ENCODE assay signal across 9 cellular contexts in the genomic region with DNA sequence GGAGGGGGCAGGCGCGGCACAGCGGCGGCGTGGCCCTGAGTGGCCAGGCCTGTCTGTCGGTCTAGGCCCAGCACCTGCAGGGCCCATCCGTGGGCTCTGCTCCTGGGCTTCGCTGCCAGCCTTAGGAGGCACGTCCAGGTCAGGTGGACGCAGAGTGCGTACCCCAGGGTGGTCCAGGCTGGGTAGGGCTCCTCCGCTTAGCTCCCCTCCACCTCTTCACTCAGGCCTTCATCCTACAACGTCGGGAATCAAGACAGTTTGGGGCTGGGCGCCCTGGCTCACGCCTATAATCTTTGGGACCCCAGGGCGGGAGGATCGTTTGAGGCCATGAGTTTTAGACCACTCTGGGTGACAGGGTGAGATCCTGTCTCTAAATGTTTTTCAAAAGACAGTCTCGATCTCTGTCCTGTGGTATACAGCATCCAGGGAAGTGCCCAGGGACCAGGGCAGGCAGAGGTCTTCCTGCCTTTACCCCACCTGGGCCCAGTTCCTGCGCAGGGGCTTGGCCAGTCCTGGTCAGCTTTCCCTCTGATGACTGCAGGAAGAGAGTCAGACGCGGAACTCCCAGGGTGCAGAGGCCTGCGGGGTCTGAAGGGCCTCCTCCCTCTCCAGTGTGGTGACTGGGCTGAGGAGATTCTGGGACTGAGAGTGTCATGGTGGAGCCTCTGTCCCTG. TPM values are rescaled to one million over a fixed set of nuclear protein-coding genes. Genes with fewer than 3 reads are reported as not detected.
DNase-seq lines count a peak whose midpoint lies in the region; ATAC-seq and TF ChIP-seq lines count a peak whose summit lies in the region.
"Not testable (repeated sequence)": the region's sequence is repeated elsewhere in the genome, so short reads cannot be mapped to it uniquely, and the experiment has no call there.
"Had no signal": no experiment of that assay in that cellular context is flagged by ENCODE, and none has a peak within 500 bp of the region (broad histone marks: within the 10 kb centered on the region; RNA-seq: fewer than 3 reads in every experiment).

No MANE protein-coding gene starts in this region.

- H3F3A ChIP-seq in PC-3 (ENCODE audit: low read length, unreplicated experiment): not testable (repeated sequence)

- not testable (repeated sequence) for H4K20me1 ChIP-seq in PC-3 (ENCODE audit: low read length)

- peaks cover 61% of the 10 kb centered on the region for H3K79me2 ChIP-seq in PC-3 (ENCODE audit: low read length)

- H3K4me1 ChIP-seq in PC-3 (ENCODE audit: insufficient read depth, low read length): peaks cover 13% of the 10 kb centered on the region
- peaks cover 14% of the 10 kb centered on the region for H3K4me1 ChIP-seq in effector memory CD4-positive, alpha-beta T cell (ENCODE audit: control insufficient read depth, insufficient read depth, low read length, poor library complexity, severe bottlenecking)
- H3K4me1 ChIP-seq in prostate gland (replicated peaks): not testable (repeated sequence)

- H3K4me3 Mint-ChIP-seq in activated T-cell treated with anti-CD3 and anti-CD28 coated beads, Interleukin-2, amount 50 U/mL, for 72 hours: peak overlapping the region; percentile 80 to 84

- TF ChIP-seq CTCF in 22Rv1 (IDR thresholded peaks at IDR 0.05); PC-3 (conservative IDR thresholded peaks at IDR 0.05; ENCODE audit: low read depth, low read length); prostate gland (IDR thresholded peaks at IDR 0.05): not testable (repeated sequence)

- H3K9me3 ChIP-seq in PC-3 (ENCODE audit: low read length); effector memory CD4-positive, alpha-beta T cell (ENCODE audit: control insufficient read depth, low read length); prostate gland: not testable (repeated sequence)

- TF ChIP-seq POLR2A in prostate gland (IDR thresholded peaks at IDR 0.05): not testable (repeated sequence)

- 0 out of 2 replicates have a peak overlapping the region, but pooled peaks have one; percentile 22 for H2AFZ ChIP-seq in PC-3 (ENCODE audit: low read length)

- H3K9me3 Mint-ChIP-seq in activated T-cell treated with anti-CD3 and anti-CD28 coated beads, Interleukin-2, amount 50 U/mL, for 72 hours: not testable (repeated sequence)

- peak overlapping the region; percentile 95 for H3K9ac ChIP-seq in PC-3 (ENCODE audit: low read length)

- 32% methylated on average over 13 of the region's 23 CpGs for WGBS in prostate gland

- H3K9me2 ChIP-seq in PC-3 (replicated peaks; ENCODE audit: low read length): not testable (repeated sequence)

- H3K27ac ChIP-seq in 22Rv1 (peak overlapping the region; percentile 69), prostate gland (peak overlapping the region; percentile 31 to 54)
- not testable (repeated sequence) for H3K27ac ChIP-seq in PC-3 (ENCODE audit: low read length); effector memory CD4-positive, alpha-beta T cell (ENCODE audit: insufficient read depth, low read length, poor library complexity, severe bottlenecking)

- H3K27ac Mint-ChIP-seq in activated T-cell treated with anti-CD3 and anti-CD28 coated beads, Interleukin-2, amount 50 U/mL, for 72 hours: peak overlapping the region; percentile 54

- CTCF ChIA-PET in PC-3 (lab: Charles Lee): not testable (repeated sequence)

- not testable (repeated sequence) for H3K36me3 Mint-ChIP-seq in activated T-cell treated with anti-CD3 and anti-CD28 coated beads, Interleukin-2, amount 50 U/mL, for 72 hours (ENCODE audit: insufficient read depth in 2 of 2)

- H3K4me3 ChIP-seq in PC-3 (ENCODE audit: low read length) (peak overlapping the region; percentile 95), prostate gland (peak overlapping the region; percentile 98)
- peak overlapping the region; percentile 45 for H3K4me3 ChIP-seq in effector memory CD4-positive, alpha-beta T cell (ENCODE audit: insufficient read depth, low read depth, low read length, poor library complexity, severe bottlenecking)

- not testable (repeated sequence) for H3K27me3 Mint-ChIP-seq in activated T-cell treated with anti-CD3 and anti-CD28 coated beads, Interleukin-2, amount 50 U/mL, for 72 hours (ENCODE audit: low read depth)

- DNase-seq in PC-3 (peak; percentile 33), kidney tubule cell (ENCODE audit: low spot score) (peak; percentile 21)
- DNase-seq in activated T-cell treated with anti-CD3 and anti-CD28 coated beads, Interleukin-2, amount 50 U/mL, for 72 hours: peak in 1 of 2 donors; percentile 25
- not testable (repeated sequence) for DNase-seq in effector memory CD4-positive, alpha-beta T cell; prostate gland (ENCODE audit: low spot score)

- not testable (repeated sequence) for H3K36me3 ChIP-seq in PC-3 (ENCODE audit: low read depth, low read length); effector memory CD4-positive, alpha-beta T cell (ENCODE audit: control insufficient read depth, insufficient read depth, low read length); prostate gland

- H3K27me3 ChIP-seq in PC-3 (ENCODE audit: low read length); effector memory CD4-positive, alpha-beta T cell (replicated peaks; ENCODE audit: control insufficient read depth, insufficient read depth, low read length, poor library complexity, severe bottlenecking); prostate gland (replicated peaks; ENCODE audit: insufficient read depth): not testable (repeated sequence)

- POLR2A ChIA-PET in PC-3 (lab: Charles Lee; ENCODE audit: unreplicated experiment): not testable (repeated sequence)

- ATAC-seq in GM18858 (IDR thresholded peaks at IDR 0.05; ENCODE audit: unreplicated experiment) (peak; percentile 8), HG02981 (IDR thresholded peaks at IDR 0.05; ENCODE audit: unreplicated experiment) (peak; percentile 11), PC-3 (peak; percentile 28; the same call in 1 of the 2 replicates)
- ATAC-seq in activated T-cell treated with anti-CD3 and anti-CD28 coated beads, Interleukin-2, amount 50 U/mL, for 72 hours (replicated peaks in 1 of 2): not testable (repeated sequence)

- peaks cover 22% of the 10 kb centered on the region for H3K4me1 Mint-ChIP-seq in activated T-cell treated with anti-CD3 and anti-CD28 coated beads, Interleukin-2, amount 50 U/mL, for 72 hours (ENCODE audit: low read depth)

- intact Hi-C loops in PC-3 (cut with micrococcal nuclease) (loop anchor here (1.0 kb wide), 1 partner anchor 149 kb away; no protein-coding TSS in a partner anchor), prostate gland (cut with DNase I) (loop anchor here (10.0 kb wide), 1 partner anchor 922 kb away; the partner anchor contains the start of gene PLEKHB2)

- peak overlapping the region; percentile 93 for H3K4me2 ChIP-seq in PC-3 (ENCODE audit: low read length)

- BruUV-seq in PC-3 (replicated peaks; lab: Mats Ljungman, UMichigan): not testable (repeated sequence)

RNA-seq across cellular contexts. Expression of gene MZT2B, which starts 0.9 kb away (rescaled TPM):
- total RNA-seq in PC-3 (2014; rRNA removed): 502 and 600 TPM in 2 replicates
- total RNA-seq in activated T-cell treated with anti-CD3 and anti-CD28 coated beads, Interleukin-2, amount 50 U/mL, for 72 hours: 100 to 1,000 TPM; 324 to 329 TPM
- 100 to 1,000 TPM; 161 to 195 TPM for total RNA-seq in prostate gland

RNA-seq across cellular contexts. Expression of gene SMPD4, which starts 1.6 kb away (rescaled TPM):
- total RNA-seq in PC-3 (2014; rRNA removed) (64.4 and 82.2 TPM in 2 replicates), prostate gland (10 to 100 TPM; 38.1 to 74.5 TPM)
- 10 to 100 TPM; 68.1 to 78.8 TPM for total RNA-seq in activated T-cell treated with anti-CD3 and anti-CD28 coated beads, Interleukin-2, amount 50 U/mL, for 72 hours

RNA-seq across cellular contexts. Expression of gene TUBA3E, which starts 15.3 kb away (rescaled TPM):
- total RNA-seq in PC-3 (2014; rRNA removed) (not detected in 2 replicates), prostate gland (10 to 100 TPM in 1 of 2 donors, not detected in 1; 32.6 TPM)
- not detected for total RNA-seq in activated T-cell treated with anti-CD3 and anti-CD28 coated beads, Interleukin-2, amount 50 U/mL, for 72 hours
- total RNA-seq: glomerular endothelial cell had no signal

RNA-seq across cellular contexts. Expression of gene CCDC74B, which starts 38.1 kb away (rescaled TPM):
- total RNA-seq in PC-3 (2014; rRNA removed) (8.6 and 9.8 TPM in 2 replicates), prostate gland (10 to 100 TPM; 21.7 to 31.2 TPM)
- 1 to 10 TPM in 1 of 2 donors, under 1 TPM in 1; 0.99 to 2.2 TPM for total RNA-seq in activated T-cell treated with anti-CD3 and anti-CD28 coated beads, Interleukin-2, amount 50 U/mL, for 72 hours

RNA-seq across cellular contexts. Expression of gene POTEF, which starts 53.9 kb away (rescaled TPM):
- total RNA-seq in PC-3 (2014; rRNA removed) (not detected in 2 replicates), prostate gland (10 to 100 TPM in 1 of 2 donors, 1 to 10 TPM in 1; 2.5 to 14.5 TPM)
- not detected for total RNA-seq in activated T-cell treated with anti-CD3 and anti-CD28 coated beads, Interleukin-2, amount 50 U/mL, for 72 hours

Comparison
In these comparisons a context has a peak if more than half of its experiments do, and no peak if none do; other contexts are left out.
1. H3K4me3 ChIP-seq: peak in every context shown above with its lines; median percentile 98 in prostate gland; 95 in PC-3; 45 in effector memory CD4-positive, alpha-beta T cell.